Comparison of ENCODE assay signal across 8 cellular contexts in the genomic region with DNA sequence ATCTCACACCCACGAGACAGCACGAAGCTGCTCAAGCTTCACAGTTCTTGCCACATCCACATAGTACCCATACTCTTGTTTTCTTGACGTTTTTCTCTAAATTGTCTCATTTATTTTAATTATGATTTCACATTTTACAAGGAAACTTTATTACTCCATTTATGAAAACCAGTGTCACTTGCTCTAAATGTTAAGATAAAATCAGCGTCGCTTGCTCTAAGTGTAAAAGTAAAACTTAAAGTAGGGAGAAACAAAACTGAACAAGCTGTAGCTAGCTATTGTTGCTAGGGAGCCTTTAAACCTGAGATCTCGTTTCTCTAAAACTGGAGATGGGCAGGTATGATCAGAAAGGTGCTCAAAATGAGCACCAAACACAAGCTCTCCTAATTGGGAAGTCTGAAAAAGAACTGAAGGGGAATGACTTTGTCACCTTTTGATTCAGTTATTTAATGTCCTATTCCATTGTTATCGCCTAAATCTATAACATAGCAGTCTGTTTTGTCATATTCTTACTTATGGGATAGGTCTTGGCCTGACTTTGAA. TPM values are rescaled to one million over a fixed set of nuclear protein-coding genes. Genes with fewer than 3 reads are reported as not detected.
DNase-seq lines count a peak whose midpoint lies in the region; ATAC-seq lines count a peak whose summit lies in the region.

No MANE protein-coding gene starts in this region.

- peak overlapping the region; percentile 89 for H3K27ac Mint-ChIP-seq in activated CD4-positive, alpha-beta memory T cell treated with anti-CD3 and anti-CD28 coated beads for 36 hours

- CTCF ChIA-PET in activated CD4-positive, alpha-beta memory T cell treated with anti-CD3 and anti-CD28 coated beads for 36 hours (lab: Charles Lee), result interaction anchor here (0.6 to 1.9 kb wide), 5 partner anchors 14 to 414 kb away, joined by 3 to 9 read pairs (median 4); a partner anchor contains a TSS

- H3K36me3 ChIP-seq in iPS-18a (ENCODE audit: control insufficient read depth, low read depth, low read length) (peaks cover 22% of the 10 kb centered on the region), subcutaneous abdominal adipose tissue (ENCODE audit: control insufficient read depth in 5 of 5, insufficient read depth in 5 of 5, low read length in 5 of 5) (peaks cover 15 to 22% (median 18%) of the 10 kb centered on the region in 5 donors)

- intact Hi-C loops in activated CD4-positive, alpha-beta memory T cell treated with anti-CD3 and anti-CD28 coated beads for 36 hours (cut with micrococcal nuclease), result loop anchor here (1.0 to 5.0 kb wide), 11 partner anchors 12 to 672 kb away; partner anchors contain the start of genes CNBP, EFCAB12, HMCES and PLXND1

- H3K27me3 Mint-ChIP-seq in activated CD4-positive, alpha-beta memory T cell treated with anti-CD3 and anti-CD28 coated beads for 36 hours, result no peaks in the 10 kb centered on the region

- peak overlapping the region; percentile 87 for H3K4me3 Mint-ChIP-seq in activated CD4-positive, alpha-beta memory T cell treated with anti-CD3 and anti-CD28 coated beads for 36 hours

- POLR2A ChIA-PET in activated CD4-positive, alpha-beta memory T cell treated with anti-CD3 and anti-CD28 coated beads for 36 hours (lab: Charles Lee), result interaction anchor here (0.9 to 4.1 kb wide), 9 partner anchors 10 to 257 kb away, joined by 3 to 30 read pairs (median 4); partner anchors contain the start of genes CNBP and EFCAB12

- H3K27ac ChIP-seq in iPS-18a (ENCODE audit: low read length), result peak overlapping the region; percentile 51
- peak overlapping the region; percentile 70 for H3K27ac ChIP-seq in subcutaneous abdominal adipose tissue (ENCODE audit: low read depth, low read length)

- H3K9me3 ChIP-seq in iPS-18a (ENCODE audit: control insufficient read depth, low read depth, low read length), result no peaks in the 10 kb centered on the region
- no peaks in the 10 kb centered on the region for H3K9me3 ChIP-seq in subcutaneous abdominal adipose tissue (ENCODE audit: control insufficient read depth in 5 of 5, low read length in 5 of 5)

- no peaks in the 10 kb centered on the region for H3K9me3 Mint-ChIP-seq in activated CD4-positive, alpha-beta memory T cell treated with anti-CD3 and anti-CD28 coated beads for 36 hours

- H3K36me3 Mint-ChIP-seq in activated CD4-positive, alpha-beta memory T cell treated with anti-CD3 and anti-CD28 coated beads for 36 hours, result peaks cover 21% of the 10 kb centered on the region

- DNase-seq in NCI-H748 (lab: John Stamatoyannopoulos, UW; ENCODE audit: unreplicated experiment), result peak; percentile 20
- no peak for DNase-seq in NCI-H748 treated with DMSO at 0.1 percent for 48 hours (lab: John Stamatoyannopoulos, UW)
- DNase-seq in activated CD4-positive, alpha-beta memory T cell treated with anti-CD3 and anti-CD28 coated beads for 36 hours, result no peak
- DNase-seq in Ammon's horn (ENCODE audit: low spot score), result no peak
- DNase-seq in cerebellar cortex (ENCODE audit: low spot score), result no peak

- H3K4me3 ChIP-seq in iPS-18a (ENCODE audit: low read length) (peak overlapping the region; percentile 87), subcutaneous abdominal adipose tissue (ENCODE audit: low read depth in 1 of 5, low read length in 5 of 5) (peak overlapping the region; percentile 56 to 98 (median 90))

- H3K4me1 Mint-ChIP-seq in activated CD4-positive, alpha-beta memory T cell treated with anti-CD3 and anti-CD28 coated beads for 36 hours (ENCODE audit: low read depth), result peaks cover 65% of the 10 kb centered on the region

- no peak for ATAC-seq in HG02870 (IDR thresholded peaks at IDR 0.05; ENCODE audit: unreplicated experiment)

- no peaks in the 10 kb centered on the region for H3K27me3 ChIP-seq in iPS-18a (ENCODE audit: control insufficient read depth, insufficient read depth, low read length)
- H3K27me3 ChIP-seq in subcutaneous abdominal adipose tissue (ENCODE audit: control insufficient read depth in 5 of 5, insufficient read depth in 4 of 5, low read length in 5 of 5), result no peaks in the 10 kb centered on the region

- H3K9ac ChIP-seq in iPS-18a (ENCODE audit: low read length) (peak overlapping the region; percentile 78), subcutaneous abdominal adipose tissue (ENCODE audit: low read length in 5 of 5) (peak overlapping the region; percentile 58 to 90 (median 73))

- H3K4me1 ChIP-seq in iPS-18a (ENCODE audit: control insufficient read depth, low read depth, low read length) (peaks cover 14% of the 10 kb centered on the region), subcutaneous abdominal adipose tissue (ENCODE audit: control insufficient read depth in 5 of 5, insufficient read depth in 5 of 5, low read length in 5 of 5) (peaks cover 18 to 67% (median 60%) of the 10 kb centered on the region in 5 donors)

RNA-seq across cellular contexts. Expression of gene IFT122, which starts 0.7 kb away (rescaled TPM):
- total RNA-seq in activated CD4-positive, alpha-beta memory T cell treated with anti-CD3 and anti-CD28 coated beads for 36 hours, result 10 to 100 TPM; 21.5 to 25.5 TPM

RNA-seq across cellular contexts. Expression of gene MBD4, which starts 1.0 kb away (rescaled TPM):
- 10 to 100 TPM; 50.5 to 53.7 TPM for total RNA-seq in activated CD4-positive, alpha-beta memory T cell treated with anti-CD3 and anti-CD28 coated beads for 36 hours

RNA-seq across cellular contexts. Expression of gene EFCAB12, which starts 12.3 kb away (rescaled TPM):
- total RNA-seq in activated CD4-positive, alpha-beta memory T cell treated with anti-CD3 and anti-CD28 coated beads for 36 hours, result under 1 TPM; 0.31 to 0.45 TPM
